In genomic region chr19:2171349-2172145, GRCh38 we compare ENCODE assay signal across 8 cellular contexts. TPM values are rescaled to one million over a fixed set of nuclear protein-coding genes. Genes with fewer than 3 reads are reported as not detected.
DNase-seq lines count a peak whose midpoint lies in the region; ATAC-seq, FAIRE-seq and TF ChIP-seq lines count a peak whose summit lies in the region.

No MANE protein-coding gene starts in this region.

- H3K4me1 Mint-ChIP-seq in activated T-helper 17 cell treated with anti-CD3 and anti-CD28 coated beads, Interleukin-2, amount 50 U/mL, for 72 hours, result peaks cover 32% of the 10 kb centered on the region

- peak; percentile 63 for DNase-seq in DMS79 (lab: John Stamatoyannopoulos, UW)
- peak; percentile 73 for DNase-seq in NCI-H345 (lab: John Stamatoyannopoulos, UW)
- DNase-seq in kidney, result peak; percentile 85
- DNase-seq in stimulated activated CD8-positive, alpha-beta memory T cell treated with anti-CD3 and anti-CD28 coated beads, Interleukin-4, amount 100 ng/mL, for 4 hours (ENCODE audit: low read depth in 2 of 2, low spot score in 1 of 2), result peak; percentile 70 to 85
- DNase-seq in mesenteric fat pad (ENCODE audit: low spot score), result no peak
- no peak for DNase-seq in H4 (ENCODE audit: low spot score)

- TF ChIP-seq CTCF in kidney (IDR thresholded peaks at IDR 0.05; ENCODE audit: borderline replicate concordance, extremely low read depth, insufficient read depth), result no peak

- ATAC-seq in GM21576 (IDR thresholded peaks at IDR 0.05; ENCODE audit: unreplicated experiment), result peak; percentile 40
- peak; percentile 73 for ATAC-seq in activated T-helper 17 cell treated with anti-CD3 and anti-CD28 coated beads, Interleukin-2, amount 50 U/mL, for 72 hours (replicated peaks)

- intact Hi-C loops in kidney (cut with DNase I), result no loop called here

- peak overlapping the region; percentile 70 to 96 for H3K27ac ChIP-seq in kidney (ENCODE audit: low read depth in 2 of 2, low read length in 2 of 2)

- H3K9me3 ChIP-seq in kidney (ENCODE audit: control insufficient read depth in 1 of 2, low read length in 2 of 2), result no peaks in the 10 kb centered on the region

- FAIRE-seq in kidney (lab: Jason Lieb, UNC), result no peak

- H3K9ac ChIP-seq in kidney (ENCODE audit: low read length in 2 of 2), result peak overlapping the region in 1 of 2 donors; percentile 53

- no peaks in the 10 kb centered on the region for H3K36me3 ChIP-seq in kidney (ENCODE audit: control insufficient read depth in 1 of 2, insufficient read depth in 2 of 2, low read length in 2 of 2)

- H3K4me3 Mint-ChIP-seq in activated T-helper 17 cell treated with anti-CD3 and anti-CD28 coated beads, Interleukin-2, amount 50 U/mL, for 72 hours, result peak overlapping the region; percentile 94

- H3K27me3 Mint-ChIP-seq in activated T-helper 17 cell treated with anti-CD3 and anti-CD28 coated beads, Interleukin-2, amount 50 U/mL, for 72 hours, result no peaks in the 10 kb centered on the region

- peaks cover 51 to 55% of the 10 kb centered on the region in 2 donors for H3K4me1 ChIP-seq in kidney (ENCODE audit: control insufficient read depth in 1 of 2, insufficient read depth in 1 of 2, low read depth in 1 of 2, low read length in 2 of 2)

- no peak overlapping the region for H3K4me3 ChIP-seq in kidney (ENCODE audit: low read length in 2 of 2)

- peaks cover 68% of the 10 kb centered on the region for H3K36me3 Mint-ChIP-seq in activated T-helper 17 cell treated with anti-CD3 and anti-CD28 coated beads, Interleukin-2, amount 50 U/mL, for 72 hours (ENCODE audit: low read depth)

- no peaks in the 10 kb centered on the region for H3K9me3 Mint-ChIP-seq in activated T-helper 17 cell treated with anti-CD3 and anti-CD28 coated beads, Interleukin-2, amount 50 U/mL, for 72 hours

- peak overlapping the region; percentile 59 for H3K27ac Mint-ChIP-seq in activated T-helper 17 cell treated with anti-CD3 and anti-CD28 coated beads, Interleukin-2, amount 50 U/mL, for 72 hours

RNA-seq across cellular contexts. Expression of gene DOT1L, which starts 7.8 kb away (rescaled TPM):
- 100 to 1,000 TPM in 1 of 2 donors, 10 to 100 TPM in 1; 76.6 to 114 TPM for total RNA-seq in activated T-helper 17 cell treated with anti-CD3 and anti-CD28 coated beads, Interleukin-2, amount 50 U/mL, for 72 hours
- total RNA-seq in kidney (32.0 TPM), mesenteric fat pad (34.0 TPM)
- polyA plus RNA-seq in kidney (ENCODE audit: insufficient read depth, low read depth, low replicate concordance), result 5.7 TPM
- 1.5 and 6.8 TPM in 2 replicates for total RNA-seq in H4 (2014; rRNA removed; shearing (Covaris generic))

RNA-seq across cellular contexts. Expression of gene AP3D1, which starts 20.2 kb away (rescaled TPM):
- total RNA-seq in activated T-helper 17 cell treated with anti-CD3 and anti-CD28 coated beads, Interleukin-2, amount 50 U/mL, for 72 hours, result 100 to 1,000 TPM in 1 of 2 donors, 10 to 100 TPM in 1; 83.6 to 108 TPM
- total RNA-seq in kidney, result 125 TPM
- polyA plus RNA-seq in kidney (ENCODE audit: insufficient read depth, low read depth, low replicate concordance), result 68.4 TPM
- total RNA-seq in mesenteric fat pad, result 127 TPM
- 51.0 and 60.4 TPM in 2 replicates for total RNA-seq in H4 (2014; rRNA removed; shearing (Covaris generic))

Comparison
In these comparisons a context has a peak if more than half of its experiments do, and no peak if none do; other contexts are left out.
1. DNase-seq: peak in DMS79 (single experiment), NCI-H345 (single experiment), kidney (single experiment) and stimulated activated CD8-positive, alpha-beta memory T cell treated with anti-CD3 and anti-CD28 coated beads, Interleukin-4, amount 100 ng/mL, for 4 hours (2 of 2); none in mesenteric fat pad (single experiment) and H4 (single experiment).